In genomic region chr20:38221041-38221589, GRCh38 we compare ENCODE assay signal across 1 cellular context.
TF ChIP-seq lines count a peak whose summit lies in the region.

No MANE protein-coding gene starts in this region.

TF ChIP-seq in HepG2, 621 proteins besides CTCF, POLR2A, EP300 and RAD21 (continued from another document and continues in another):
- no peak for TF ChIP-seq SIX1 (CRISPR knock-in tag; IDR thresholded peaks at IDR 0.05; ENCODE audit: borderline replicate concordance)
- TF ChIP-seq MBNL3 (CRISPR knock-in tag; conservative IDR thresholded peaks at IDR 0.05) = no peak
- TF ChIP-seq ZNF781 (CRISPR knock-in tag; IDR thresholded peaks at IDR 0.05; ENCODE audit: borderline replicate concordance, not compliant biosample characterization) = no peak
- TF ChIP-seq KDM5B (CRISPR knock-in tag; IDR thresholded peaks at IDR 0.05; ENCODE audit: borderline replicate concordance) = 0 out of 2 replicates have a peak, but pooled peaks have one; percentile 54
- TF ChIP-seq, protein P1, sequence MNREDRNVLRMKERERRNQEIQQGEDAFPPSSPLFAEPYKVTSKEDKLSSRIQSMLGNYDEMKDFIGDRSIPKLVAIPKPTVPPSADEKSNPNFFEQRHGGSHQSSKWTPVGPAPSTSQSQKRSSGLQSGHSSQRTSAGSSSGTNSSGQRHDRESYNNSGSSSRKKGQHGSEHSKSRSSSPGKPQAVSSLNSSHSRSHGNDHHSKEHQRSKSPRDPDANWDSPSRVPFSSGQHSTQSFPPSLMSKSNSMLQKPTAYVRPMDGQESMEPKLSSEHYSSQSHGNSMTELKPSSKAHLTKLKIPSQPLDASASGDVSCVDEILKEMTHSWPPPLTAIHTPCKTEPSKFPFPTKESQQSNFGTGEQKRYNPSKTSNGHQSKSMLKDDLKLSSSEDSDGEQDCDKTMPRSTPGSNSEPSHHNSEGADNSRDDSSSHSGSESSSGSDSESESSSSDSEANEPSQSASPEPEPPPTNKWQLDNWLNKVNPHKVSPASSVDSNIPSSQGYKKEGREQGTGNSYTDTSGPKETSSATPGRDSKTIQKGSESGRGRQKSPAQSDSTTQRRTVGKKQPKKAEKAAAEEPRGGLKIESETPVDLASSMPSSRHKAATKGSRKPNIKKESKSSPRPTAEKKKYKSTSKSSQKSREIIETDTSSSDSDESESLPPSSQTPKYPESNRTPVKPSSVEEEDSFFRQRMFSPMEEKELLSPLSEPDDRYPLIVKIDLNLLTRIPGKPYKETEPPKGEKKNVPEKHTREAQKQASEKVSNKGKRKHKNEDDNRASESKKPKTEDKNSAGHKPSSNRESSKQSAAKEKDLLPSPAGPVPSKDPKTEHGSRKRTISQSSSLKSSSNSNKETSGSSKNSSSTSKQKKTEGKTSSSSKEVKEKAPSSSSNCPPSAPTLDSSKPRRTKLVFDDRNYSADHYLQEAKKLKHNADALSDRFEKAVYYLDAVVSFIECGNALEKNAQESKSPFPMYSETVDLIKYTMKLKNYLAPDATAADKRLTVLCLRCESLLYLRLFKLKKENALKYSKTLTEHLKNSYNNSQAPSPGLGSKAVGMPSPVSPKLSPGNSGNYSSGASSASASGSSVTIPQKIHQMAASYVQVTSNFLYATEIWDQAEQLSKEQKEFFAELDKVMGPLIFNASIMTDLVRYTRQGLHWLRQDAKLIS (CRISPR knock-in tag; IDR thresholded peaks at IDR 0.05) = no peak
- no peak for TF ChIP-seq ZNF790 (CRISPR knock-in tag; IDR thresholded peaks at IDR 0.05; ENCODE audit: borderline replicate concordance)
- no peak for TF ChIP-seq ZNF264 (CRISPR knock-in tag; IDR thresholded peaks at IDR 0.05)
- TF ChIP-seq HNRNPUL1 (IDR thresholded peaks at IDR 0.05; ENCODE audit: low read depth, low read length) = no peak
- peak; percentile 5; the same call in 1 of the 2 replicates for TF ChIP-seq MAFF (IDR thresholded peaks at IDR 0.05; ENCODE audit: low read depth, low read length)
- TF ChIP-seq SNAPC4 (CRISPR knock-in tag; IDR thresholded peaks at IDR 0.05) = no peak
- TF ChIP-seq ISL2 (CRISPR knock-in tag; IDR thresholded peaks at IDR 0.05) = no peak
- no peak for TF ChIP-seq PHF20 (CRISPR knock-in tag; IDR thresholded peaks at IDR 0.05)
- TF ChIP-seq ZNF788 (CRISPR knock-in tag; IDR thresholded peaks at IDR 0.05; ENCODE audit: borderline replicate concordance) = no peak; the same call in 1 of the 2 replicates
- TF ChIP-seq ZNF343 (CRISPR knock-in tag; IDR thresholded peaks at IDR 0.05) = no peak
- TF ChIP-seq ZNF446 (CRISPR knock-in tag; IDR thresholded peaks at IDR 0.05) = no peak
- TF ChIP-seq LRRFIP1 (CRISPR knock-in tag; conservative IDR thresholded peaks at IDR 0.05) = no peak
- TF ChIP-seq ZNF609 (CRISPR knock-in tag; IDR thresholded peaks at IDR 0.05; ENCODE audit: borderline replicate concordance) = no peak
- TF ChIP-seq, protein P2, sequence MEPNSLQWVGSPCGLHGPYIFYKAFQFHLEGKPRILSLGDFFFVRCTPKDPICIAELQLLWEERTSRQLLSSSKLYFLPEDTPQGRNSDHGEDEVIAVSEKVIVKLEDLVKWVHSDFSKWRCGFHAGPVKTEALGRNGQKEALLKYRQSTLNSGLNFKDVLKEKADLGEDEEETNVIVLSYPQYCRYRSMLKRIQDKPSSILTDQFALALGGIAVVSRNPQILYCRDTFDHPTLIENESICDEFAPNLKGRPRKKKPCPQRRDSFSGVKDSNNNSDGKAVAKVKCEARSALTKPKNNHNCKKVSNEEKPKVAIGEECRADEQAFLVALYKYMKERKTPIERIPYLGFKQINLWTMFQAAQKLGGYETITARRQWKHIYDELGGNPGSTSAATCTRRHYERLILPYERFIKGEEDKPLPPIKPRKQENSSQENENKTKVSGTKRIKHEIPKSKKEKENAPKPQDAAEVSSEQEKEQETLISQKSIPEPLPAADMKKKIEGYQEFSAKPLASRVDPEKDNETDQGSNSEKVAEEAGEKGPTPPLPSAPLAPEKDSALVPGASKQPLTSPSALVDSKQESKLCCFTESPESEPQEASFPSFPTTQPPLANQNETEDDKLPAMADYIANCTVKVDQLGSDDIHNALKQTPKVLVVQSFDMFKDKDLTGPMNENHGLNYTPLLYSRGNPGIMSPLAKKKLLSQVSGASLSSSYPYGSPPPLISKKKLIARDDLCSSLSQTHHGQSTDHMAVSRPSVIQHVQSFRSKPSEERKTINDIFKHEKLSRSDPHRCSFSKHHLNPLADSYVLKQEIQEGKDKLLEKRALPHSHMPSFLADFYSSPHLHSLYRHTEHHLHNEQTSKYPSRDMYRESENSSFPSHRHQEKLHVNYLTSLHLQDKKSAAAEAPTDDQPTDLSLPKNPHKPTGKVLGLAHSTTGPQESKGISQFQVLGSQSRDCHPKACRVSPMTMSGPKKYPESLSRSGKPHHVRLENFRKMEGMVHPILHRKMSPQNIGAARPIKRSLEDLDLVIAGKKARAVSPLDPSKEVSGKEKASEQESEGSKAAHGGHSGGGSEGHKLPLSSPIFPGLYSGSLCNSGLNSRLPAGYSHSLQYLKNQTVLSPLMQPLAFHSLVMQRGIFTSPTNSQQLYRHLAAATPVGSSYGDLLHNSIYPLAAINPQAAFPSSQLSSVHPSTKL (CRISPR knock-in tag; IDR thresholded peaks at IDR 0.05) = no peak
- peak; percentile 42; the same call in 1 of the 2 replicates for TF ChIP-seq MED1 (CRISPR knock-in tag; IDR thresholded peaks at IDR 0.05)
- TF ChIP-seq CHCHD3 (CRISPR knock-in tag; IDR thresholded peaks at IDR 0.05) = no peak
- TF ChIP-seq, protein P3, sequence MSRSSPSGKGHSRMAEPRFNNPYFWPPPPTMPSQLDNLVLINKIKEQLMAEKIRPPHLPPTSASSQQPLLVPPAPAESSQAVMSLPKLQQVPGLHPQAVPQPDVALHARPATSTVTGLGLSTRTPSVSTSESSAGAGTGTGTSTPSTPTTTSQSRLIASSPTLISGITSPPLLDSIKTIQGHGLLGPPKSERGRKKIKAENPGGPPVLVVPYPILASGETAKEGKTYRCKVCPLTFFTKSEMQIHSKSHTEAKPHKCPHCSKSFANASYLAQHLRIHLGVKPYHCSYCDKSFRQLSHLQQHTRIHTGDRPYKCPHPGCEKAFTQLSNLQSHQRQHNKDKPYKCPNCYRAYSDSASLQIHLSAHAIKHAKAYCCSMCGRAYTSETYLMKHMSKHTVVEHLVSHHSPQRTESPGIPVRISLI (CRISPR knock-in tag; IDR thresholded peaks at IDR 0.05; ENCODE audit: borderline replicate concordance) = no peak
- no peak for TF ChIP-seq HDAC2 (CRISPR knock-in tag; IDR thresholded peaks at IDR 0.05)
- TF ChIP-seq, protein P4, sequence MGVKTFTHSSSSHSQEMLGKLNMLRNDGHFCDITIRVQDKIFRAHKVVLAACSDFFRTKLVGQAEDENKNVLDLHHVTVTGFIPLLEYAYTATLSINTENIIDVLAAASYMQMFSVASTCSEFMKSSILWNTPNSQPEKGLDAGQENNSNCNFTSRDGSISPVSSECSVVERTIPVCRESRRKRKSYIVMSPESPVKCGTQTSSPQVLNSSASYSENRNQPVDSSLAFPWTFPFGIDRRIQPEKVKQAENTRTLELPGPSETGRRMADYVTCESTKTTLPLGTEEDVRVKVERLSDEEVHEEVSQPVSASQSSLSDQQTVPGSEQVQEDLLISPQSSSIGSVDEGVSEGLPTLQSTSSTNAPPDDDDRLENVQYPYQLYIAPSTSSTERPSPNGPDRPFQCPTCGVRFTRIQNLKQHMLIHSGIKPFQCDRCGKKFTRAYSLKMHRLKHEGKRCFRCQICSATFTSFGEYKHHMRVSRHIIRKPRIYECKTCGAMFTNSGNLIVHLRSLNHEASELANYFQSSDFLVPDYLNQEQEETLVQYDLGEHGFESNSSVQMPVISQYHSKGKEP (CRISPR knock-in tag; IDR thresholded peaks at IDR 0.05) = no peak
- no peak for TF ChIP-seq NPAS2 (CRISPR knock-in tag; IDR thresholded peaks at IDR 0.05; ENCODE audit: borderline replicate concordance)
